9 cellular contexts compared by ENCODE assay signal in genomic region chrX:108537005-108537404, GRCh38.
A peak's percentile ranks its signal among the peaks of the same experiment; 100 is the strongest.
DNase-seq lines count a peak whose midpoint lies in the region; ATAC-seq, FAIRE-seq and TF ChIP-seq lines count a peak whose summit lies in the region.
"Had no signal": no experiment of that assay in that cellular context is flagged by ENCODE, and none has a peak within 500 bp of the region (broad histone marks: within the 10 kb centered on the region; RNA-seq: fewer than 3 reads in every experiment).

No MANE protein-coding gene starts in this region.

- POLR2A ChIA-PET in A549 (lab: Yijun Ruan, JAX) = no interaction called here

- H3K9me3 ChIP-seq in A549 (0 out of 3 replicates have a peak, but pooled peaks cover under 1% of the 10 kb centered on the region), adipocyte (ENCODE audit: control insufficient read depth, low read length) (peaks cover 2% of the 10 kb centered on the region)

- peak; percentile 67 for TF ChIP-seq CTCF in A549 (IDR thresholded peaks at IDR 0.05)
- TF ChIP-seq CTCF in GM12875 (IDR thresholded peaks at IDR 0.05; ENCODE audit: borderline replicate concordance, insufficient read depth, low read depth, low read length) = peak; percentile 57; the same call in 1 of the 2 replicates

- 7% methylated on average over 2 of the region's 2 CpGs for WGBS in A549 (ENCODE audit: missing lambda C conversion rate)

- DNase-seq in A549 (ENCODE audit: low read depth in 1 of 2, low spot score in 1 of 2) (peak; percentile 9 to 47), NCI-H1105 treated with DMSO at 0.1 percent for 48 hours (lab: John Stamatoyannopoulos, UW) (peak; percentile 33), adipocyte (ENCODE audit: low read depth) (peak; percentile 64), kidney tubule cell (ENCODE audit: low spot score) (peak; percentile 47)
- no peak for DNase-seq in stimulated activated CD8-positive, alpha-beta memory T cell treated with anti-CD3 and anti-CD28 coated beads, Interleukin-4, amount 100 ng/mL, for 48 hours
- no peak for DNase-seq in activated CD8-positive, alpha-beta memory T cell treated with anti-CD3 and anti-CD28 coated beads for 24 hours

- CTCF ChIA-PET in A549 (lab: Yijun Ruan, JAX) = interaction anchor here (0.6 to 5.0 kb wide), 10 partner anchors 68 to 372 kb away, joined by 3 to 41 read pairs (median 3); no protein-coding TSS in a partner anchor

- H3K27me3 ChIP-seq in adipocyte (replicated peaks; ENCODE audit: control insufficient read depth, insufficient read depth, low read length) = peaks cover 10% of the 10 kb centered on the region

- peak; percentile 89 for FAIRE-seq in A549 (lab: Jason Lieb, UNC)

- H3K4me1 ChIP-seq in A549 (peaks cover 4% of the 10 kb centered on the region; the same call in 1 of the 3 replicates), adipocyte (ENCODE audit: control insufficient read depth, insufficient read depth, low read length) (no peaks in the 10 kb centered on the region)

- H3K4me2 ChIP-seq in A549 = no peak overlapping the region

- peak in 1 of 2 experiments; percentile 78; a peak in 2 of 6 replicates for ATAC-seq in A549
- peak; percentile 88 for ATAC-seq in HG02678 (IDR thresholded peaks at IDR 0.05; ENCODE audit: unreplicated experiment)
- ATAC-seq: stimulated activated naive CD8-positive, alpha-beta T cell treated with anti-CD3 and anti-CD28 coated beads, Interleukin-15, amount 100 ng/mL, for 72 hours had no signal

- no peak overlapping the region for H3K9ac ChIP-seq in adipocyte (ENCODE audit: low read length)

- H3K36me3 ChIP-seq in adipocyte (ENCODE audit: control insufficient read depth, insufficient read depth, low read length, severe bottlenecking) = no peaks in the 10 kb centered on the region

- TF ChIP-seq RAD21 in A549 (conservative IDR thresholded peaks at IDR 0.05 in 1 of 2, IDR thresholded peaks at IDR 0.05 in 1 of 2) = peak; percentile 77

- no peak for TF ChIP-seq EP300 in A549 (IDR thresholded peaks at IDR 0.05)

- no peak overlapping the region for H3K27ac ChIP-seq in A549

- TF ChIP-seq POLR2A in A549 (IDR thresholded peaks at IDR 0.05; ENCODE audit: low read length) = no peak

- H3K4me3 ChIP-seq in A549 (no peak overlapping the region), GM12875 (ENCODE audit: low read depth, low read length) (no peak overlapping the region), adipocyte (ENCODE audit: low read length) (no peak overlapping the region)

TF ChIP-seq in A549, 52 proteins besides CTCF, POLR2A, EP300 and RAD21:
- peak; percentile 74 for TF ChIP-seq SMC3 (IDR thresholded peaks at IDR 0.05)
- no peak for TF ChIP-seq REST (IDR thresholded peaks at IDR 0.05)
- TF ChIP-seq ZNF302 (CRISPR knock-in tag; IDR thresholded peaks at IDR 0.05) = no peak
- no peak for TF ChIP-seq HMGXB4 (CRISPR knock-in tag; IDR thresholded peaks at IDR 0.05; ENCODE audit: borderline replicate concordance)

Comparison
In these comparisons a context has a peak if more than half of its experiments do, and no peak if none do; other contexts are left out.
1. DNase-seq: peak in A549 (2 of 2), NCI-H1105 treated with DMSO at 0.1 percent for 48 hours (single experiment), adipocyte (single experiment) and kidney tubule cell (single experiment); none in stimulated activated CD8-positive, alpha-beta memory T cell treated with anti-CD3 and anti-CD28 coated beads, Interleukin-4, amount 100 ng/mL, for 48 hours (single experiment) and activated CD8-positive, alpha-beta memory T cell treated with anti-CD3 and anti-CD28 coated beads for 24 hours (single experiment).